1 cellular context compared by ENCODE assay signal in the genomic region with DNA sequence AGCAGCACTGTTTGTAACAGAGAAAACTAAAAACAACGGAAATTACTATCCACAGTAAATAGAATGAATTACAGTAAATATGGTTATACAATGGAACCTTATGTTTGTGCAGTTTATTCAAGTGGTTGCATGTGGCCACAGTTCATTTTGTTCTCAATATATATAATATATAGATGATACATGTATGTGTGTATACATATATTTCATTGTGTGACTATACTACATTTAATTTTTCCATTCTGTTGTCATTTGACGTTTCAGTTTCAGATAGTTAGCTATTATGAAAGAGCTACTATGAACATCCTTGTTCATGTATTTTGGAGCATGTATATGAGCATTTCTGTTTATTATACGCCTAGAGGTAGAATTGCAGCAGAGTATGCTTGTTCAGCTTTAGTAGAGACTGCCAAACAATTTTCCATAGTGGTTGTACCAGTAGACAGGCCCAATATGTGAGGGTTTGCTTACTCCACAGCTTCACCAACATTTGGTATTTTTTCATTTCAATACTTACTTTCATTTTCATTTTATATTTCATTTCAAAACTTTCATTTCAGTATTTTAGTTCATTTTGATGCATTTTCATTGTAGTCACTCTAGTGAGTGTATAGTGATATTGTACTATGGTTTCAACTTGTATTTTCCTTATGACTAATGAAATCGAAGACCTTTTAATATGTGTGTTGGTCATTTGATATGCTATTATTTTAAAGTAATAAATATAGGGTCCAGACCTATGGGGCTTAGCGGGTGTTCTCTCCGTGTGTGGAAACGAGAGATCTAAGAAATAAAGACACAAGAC.
TF ChIP-seq lines count a peak whose summit lies in the region.

No MANE protein-coding gene starts in this region.

TF ChIP-seq in WTC11, 78 proteins besides CTCF, POLR2A, EP300 and RAD21 (continued from another document):
- no peak for TF ChIP-seq MYBL2 (CRISPR knock-in tag; IDR thresholded peaks at IDR 0.05)
- TF ChIP-seq, protein P1, sequence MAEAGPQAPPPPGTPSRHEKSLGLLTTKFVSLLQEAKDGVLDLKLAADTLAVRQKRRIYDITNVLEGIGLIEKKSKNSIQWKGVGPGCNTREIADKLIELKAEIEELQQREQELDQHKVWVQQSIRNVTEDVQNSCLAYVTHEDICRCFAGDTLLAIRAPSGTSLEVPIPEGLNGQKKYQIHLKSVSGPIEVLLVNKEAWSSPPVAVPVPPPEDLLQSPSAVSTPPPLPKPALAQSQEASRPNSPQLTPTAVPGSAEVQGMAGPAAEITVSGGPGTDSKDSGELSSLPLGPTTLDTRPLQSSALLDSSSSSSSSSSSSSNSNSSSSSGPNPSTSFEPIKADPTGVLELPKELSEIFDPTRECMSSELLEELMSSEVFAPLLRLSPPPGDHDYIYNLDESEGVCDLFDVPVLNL (CRISPR knock-in tag; IDR thresholded peaks at IDR 0.05; ENCODE audit: borderline replicate concordance, low read depth), result no peak
- TF ChIP-seq MXD4 (CRISPR knock-in tag; IDR thresholded peaks at IDR 0.05; ENCODE audit: borderline replicate concordance), result no peak
- TF ChIP-seq, protein P2, sequence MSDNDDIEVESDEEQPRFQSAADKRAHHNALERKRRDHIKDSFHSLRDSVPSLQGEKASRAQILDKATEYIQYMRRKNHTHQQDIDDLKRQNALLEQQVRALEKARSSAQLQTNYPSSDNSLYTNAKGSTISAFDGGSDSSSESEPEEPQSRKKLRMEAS (CRISPR knock-in tag; IDR thresholded peaks at IDR 0.05), result no peak
- TF ChIP-seq GTF2I (CRISPR knock-in tag; conservative IDR thresholded peaks at IDR 0.05), result no peak
- no peak for TF ChIP-seq NFE2L1 (CRISPR knock-in tag; IDR thresholded peaks at IDR 0.05)
- TF ChIP-seq, protein P3, sequence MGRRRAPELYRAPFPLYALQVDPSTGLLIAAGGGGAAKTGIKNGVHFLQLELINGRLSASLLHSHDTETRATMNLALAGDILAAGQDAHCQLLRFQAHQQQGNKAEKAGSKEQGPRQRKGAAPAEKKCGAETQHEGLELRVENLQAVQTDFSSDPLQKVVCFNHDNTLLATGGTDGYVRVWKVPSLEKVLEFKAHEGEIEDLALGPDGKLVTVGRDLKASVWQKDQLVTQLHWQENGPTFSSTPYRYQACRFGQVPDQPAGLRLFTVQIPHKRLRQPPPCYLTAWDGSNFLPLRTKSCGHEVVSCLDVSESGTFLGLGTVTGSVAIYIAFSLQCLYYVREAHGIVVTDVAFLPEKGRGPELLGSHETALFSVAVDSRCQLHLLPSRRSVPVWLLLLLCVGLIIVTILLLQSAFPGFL (CRISPR knock-in tag; IDR thresholded peaks at IDR 0.05; ENCODE audit: borderline replicate concordance), result no peak
- no peak for TF ChIP-seq ETV6 (CRISPR knock-in tag; IDR thresholded peaks at IDR 0.05)
- TF ChIP-seq ZNF121 (CRISPR knock-in tag; IDR thresholded peaks at IDR 0.05), result no peak
- TF ChIP-seq, protein P4, sequence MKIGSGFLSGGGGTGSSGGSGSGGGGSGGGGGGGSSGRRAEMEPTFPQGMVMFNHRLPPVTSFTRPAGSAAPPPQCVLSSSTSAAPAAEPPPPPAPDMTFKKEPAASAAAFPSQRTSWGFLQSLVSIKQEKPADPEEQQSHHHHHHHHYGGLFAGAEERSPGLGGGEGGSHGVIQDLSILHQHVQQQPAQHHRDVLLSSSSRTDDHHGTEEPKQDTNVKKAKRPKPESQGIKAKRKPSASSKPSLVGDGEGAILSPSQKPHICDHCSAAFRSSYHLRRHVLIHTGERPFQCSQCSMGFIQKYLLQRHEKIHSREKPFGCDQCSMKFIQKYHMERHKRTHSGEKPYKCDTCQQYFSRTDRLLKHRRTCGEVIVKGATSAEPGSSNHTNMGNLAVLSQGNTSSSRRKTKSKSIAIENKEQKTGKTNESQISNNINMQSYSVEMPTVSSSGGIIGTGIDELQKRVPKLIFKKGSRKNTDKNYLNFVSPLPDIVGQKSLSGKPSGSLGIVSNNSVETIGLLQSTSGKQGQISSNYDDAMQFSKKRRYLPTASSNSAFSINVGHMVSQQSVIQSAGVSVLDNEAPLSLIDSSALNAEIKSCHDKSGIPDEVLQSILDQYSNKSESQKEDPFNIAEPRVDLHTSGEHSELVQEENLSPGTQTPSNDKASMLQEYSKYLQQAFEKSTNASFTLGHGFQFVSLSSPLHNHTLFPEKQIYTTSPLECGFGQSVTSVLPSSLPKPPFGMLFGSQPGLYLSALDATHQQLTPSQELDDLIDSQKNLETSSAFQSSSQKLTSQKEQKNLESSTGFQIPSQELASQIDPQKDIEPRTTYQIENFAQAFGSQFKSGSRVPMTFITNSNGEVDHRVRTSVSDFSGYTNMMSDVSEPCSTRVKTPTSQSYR (CRISPR knock-in tag; IDR thresholded peaks at IDR 0.05), result no peak
- TF ChIP-seq, protein P5, sequence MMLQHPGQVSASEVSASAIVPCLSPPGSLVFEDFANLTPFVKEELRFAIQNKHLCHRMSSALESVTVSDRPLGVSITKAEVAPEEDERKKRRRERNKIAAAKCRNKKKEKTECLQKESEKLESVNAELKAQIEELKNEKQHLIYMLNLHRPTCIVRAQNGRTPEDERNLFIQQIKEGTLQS (CRISPR knock-in tag; conservative IDR thresholded peaks at IDR 0.05), result no peak
- TF ChIP-seq ZNF416 (CRISPR knock-in tag; IDR thresholded peaks at IDR 0.05), result no peak
- no peak for TF ChIP-seq EMX1 (CRISPR knock-in tag; IDR thresholded peaks at IDR 0.05)
- TF ChIP-seq, protein P6, sequence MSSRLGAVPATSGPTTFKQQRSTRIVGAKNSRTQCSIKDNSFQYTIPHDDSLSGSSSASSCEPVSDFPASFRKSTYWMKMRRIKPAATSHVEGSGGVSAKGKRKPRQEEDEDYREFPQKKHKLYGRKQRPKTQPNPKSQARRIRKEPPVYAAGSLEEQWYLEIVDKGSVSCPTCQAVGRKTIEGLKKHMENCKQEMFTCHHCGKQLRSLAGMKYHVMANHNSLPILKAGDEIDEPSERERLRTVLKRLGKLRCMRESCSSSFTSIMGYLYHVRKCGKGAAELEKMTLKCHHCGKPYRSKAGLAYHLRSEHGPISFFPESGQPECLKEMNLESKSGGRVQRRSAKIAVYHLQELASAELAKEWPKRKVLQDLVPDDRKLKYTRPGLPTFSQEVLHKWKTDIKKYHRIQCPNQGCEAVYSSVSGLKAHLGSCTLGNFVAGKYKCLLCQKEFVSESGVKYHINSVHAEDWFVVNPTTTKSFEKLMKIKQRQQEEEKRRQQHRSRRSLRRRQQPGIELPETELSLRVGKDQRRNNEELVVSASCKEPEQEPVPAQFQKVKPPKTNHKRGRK (CRISPR knock-in tag; IDR thresholded peaks at IDR 0.05; ENCODE audit: borderline replicate concordance), result no peak
- TF ChIP-seq GRHL2 (CRISPR knock-in tag; IDR thresholded peaks at IDR 0.05; ENCODE audit: insufficient replicate concordance, severe bottlenecking), result no peak
